Comparison of ENCODE assay signal across 8 cellular contexts in the genomic region with DNA sequence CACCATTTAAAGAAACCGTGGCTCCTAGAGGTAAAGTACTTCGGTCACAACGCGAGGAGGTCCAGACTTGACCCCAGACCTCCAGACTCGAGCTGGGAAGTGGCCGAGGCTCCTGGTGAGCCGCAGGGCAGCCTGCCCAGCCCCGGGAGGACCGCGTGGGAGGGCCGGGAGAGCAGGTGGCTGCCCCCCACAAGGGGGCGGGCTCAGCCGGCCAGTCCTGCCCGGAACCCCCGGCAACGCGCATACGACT. TPM values are rescaled to one million over a fixed set of nuclear protein-coding genes. Genes with fewer than 3 reads are reported as not detected.
DNase-seq lines count a peak whose midpoint lies in the region; ATAC-seq and TF ChIP-seq lines count a peak whose summit lies in the region.

A gene (plus strand): TSS at position 214 of the 250 bp plus-strand sequence. CDS start 232 bp downstream, outside the sequence.

- peak; percentile 50 for TF ChIP-seq CTCF in astrocyte of the cerebellum (IDR thresholded peaks at IDR 0.05; ENCODE audit: low read depth, low read length, missing control alignments)
- no peak for TF ChIP-seq CTCF in thoracic aorta (IDR thresholded peaks at IDR 0.05)

- H3K4me3 ChIP-seq in astrocyte of the cerebellum (ENCODE audit: low read depth, low read length), result peak within 1 kb of the TSS; percentile 38
- H3K4me3 ChIP-seq in thoracic aorta, result peak within 1 kb of the TSS; percentile 72

- peak; percentile 15 for DNase-seq in EH (ENCODE audit: low read depth)
- peak; percentile 11 for DNase-seq in NCI-H1092 (lab: John Stamatoyannopoulos, UW)
- DNase-seq in astrocyte of the cerebellum (ENCODE audit: low read depth), result no peak
- DNase-seq in left colon, result peak; percentile 58 to 76
- no peak for DNase-seq in thoracic aorta (ENCODE audit: low spot score)
- DNase-seq in UCSD-AML1 (lab: John Stamatoyannopoulos, UW; ENCODE audit: unreplicated experiment), result no peak

- ATAC-seq in GM21528 (IDR thresholded peaks at IDR 0.05; ENCODE audit: low FRiP score, unreplicated experiment) (peak; percentile 51), left colon (peak; percentile 75), thoracic aorta (ENCODE audit: insufficient number of reproducible peaks, low FRiP score, low read depth) (no peak), HG03378 (IDR thresholded peaks at IDR 0.05; ENCODE audit: unreplicated experiment) (no peak)

- in situ Hi-C loops in astrocyte of the cerebellum (cut with HindIII; ENCODE audit: low sequenced_read_pairs), result no loop called here

- intact Hi-C loops in left colon (cut with DNase I, micrococcal nuclease), result no loop called here

- no peaks in the 10 kb centered on the region for H3K27me3 ChIP-seq in thoracic aorta (replicated peaks; ENCODE audit: insufficient read depth)

- H3K4me1 ChIP-seq in thoracic aorta (ENCODE audit: control insufficient read depth in 1 of 2, low read depth in 2 of 2), result peaks cover 0 to 16% of the 10 kb centered on the region in 2 donors

- H3K9me3 ChIP-seq in thoracic aorta, result no peaks in the 10 kb centered on the region

- H3K27ac ChIP-seq in thoracic aorta, result no peak within 1 kb of the TSS

- H3K36me3 ChIP-seq in thoracic aorta, result no peaks in the 10 kb centered on the region

RNA-seq across cellular contexts. Expression of the gene that starts here (rescaled TPM):
- total RNA-seq in left colon (10 to 100 TPM; 37.2 to 43.1 TPM), thoracic aorta (1 to 10 TPM in 1 of 2 donors, not detected in 1; 2.2 TPM)

Comparison
In these comparisons a context has a peak if more than half of its experiments do, and no peak if none do; other contexts are left out.
1. RNA of the gene that starts here (total RNA-seq): 37.2 to 43.1 TPM in left colon; 2.2 TPM in thoracic aorta; every median in the first group is over 10 times any median in the second.
2. DNase-seq: peak in EH (single experiment), NCI-H1092 (single experiment) and left colon (2 of 2); none in astrocyte of the cerebellum (single experiment), thoracic aorta (single experiment) and UCSD-AML1 (single experiment).
3. ATAC-seq: peak in GM21528 (single experiment) and left colon (single experiment); none in thoracic aorta (single experiment) and HG03378 (single experiment).